8 cellular contexts compared by ENCODE assay signal in the genomic region with DNA sequence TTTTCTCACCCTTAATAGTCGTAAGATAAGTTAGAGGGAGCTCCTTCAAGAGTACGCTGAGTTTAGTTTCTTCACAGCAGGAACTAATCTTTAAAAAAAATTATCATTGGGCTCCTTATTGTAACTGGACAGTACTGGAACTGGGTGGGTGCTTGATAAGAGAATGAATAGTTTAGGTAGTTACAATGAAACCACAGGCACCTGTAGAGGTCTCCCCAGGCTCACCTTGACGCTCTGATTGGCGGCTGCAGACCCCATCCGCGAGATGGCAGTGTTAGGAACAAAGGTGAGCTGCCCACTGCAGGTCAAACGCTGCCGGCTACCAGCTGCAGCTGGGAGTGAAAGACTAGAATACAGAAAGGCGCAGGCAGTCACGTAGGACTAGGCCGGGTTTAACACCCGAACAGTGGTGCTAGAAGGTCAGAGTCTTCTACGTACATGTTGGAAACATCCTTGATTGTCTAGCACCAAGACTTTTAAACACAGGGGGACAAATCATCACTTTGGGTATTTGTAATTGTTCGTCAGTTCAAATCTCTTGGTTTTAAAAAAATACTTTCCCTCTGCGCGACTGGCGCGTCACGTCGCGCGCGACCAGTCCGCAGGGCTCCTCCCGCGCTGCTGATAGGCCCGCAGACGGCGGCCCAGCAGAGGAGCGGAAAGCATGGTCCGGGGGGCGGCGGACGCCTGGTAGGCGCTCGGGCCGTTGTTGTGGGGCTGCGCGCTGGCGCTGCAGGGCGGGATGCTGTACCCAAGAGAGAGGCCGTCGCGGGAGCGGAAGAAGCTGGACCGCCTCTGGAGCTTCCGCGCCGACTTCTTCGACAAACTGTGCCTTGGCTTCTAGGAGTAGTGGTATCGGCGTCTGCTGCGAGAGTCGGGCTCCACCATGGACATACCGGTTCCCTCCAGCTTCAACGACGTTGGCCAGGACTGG. TPM values are rescaled to one million over a fixed set of nuclear protein-coding genes. Genes with fewer than 3 reads are reported as not detected.
DNase-seq lines count a peak whose midpoint lies in the region; ATAC-seq and TF ChIP-seq lines count a peak whose summit lies in the region.

No MANE protein-coding gene starts in this region.

- CTCF ChIA-PET in activated B cell treated with CpG ODN at 0.5 μM for 24 hours (lab: Charles Lee), result interaction anchor here (0.7 to 1.1 kb wide), 5 partner anchors 12 to 462 kb away, joined by 3 to 5 read pairs (median 3); no protein-coding TSS in a partner anchor

- H3K4me1 ChIP-seq in SJCRH30, result no peaks in the 10 kb centered on the region

- H3K27ac ChIP-seq in SJCRH30, result no peak overlapping the region

- peak; percentile 83 for ATAC-seq in HG02588 (IDR thresholded peaks at IDR 0.05; ENCODE audit: unreplicated experiment)
- ATAC-seq in activated B cell treated with CpG ODN at 0.5 μM for 24 hours (ENCODE audit: low read depth), result peak; percentile 88

- POLR2A ChIA-PET in activated B cell treated with CpG ODN at 0.5 μM for 24 hours (lab: Charles Lee), result interaction anchor here (1.3 to 1.4 kb wide), 2 partner anchors 45 to 46 kb away, joined by 3 to 4 read pairs; a partner anchor contains a TSS

- no peaks in the 10 kb centered on the region for H3K9me3 Mint-ChIP-seq in activated B cell treated with CpG ODN at 0.5 μM for 24 hours

- H3K36me3 Mint-ChIP-seq in activated B cell treated with CpG ODN at 0.5 μM for 24 hours (ENCODE audit: low read depth), result peaks cover 19% of the 10 kb centered on the region

- H3K9me3 ChIP-seq in SJCRH30 (replicated peaks), result no peaks in the 10 kb centered on the region

- intact Hi-C loops in activated B cell treated with CpG ODN at 0.5 μM for 24 hours (cut with micrococcal nuclease), result loop anchor here (1.0 to 5.0 kb wide), 8 partner anchors 46 to 1540 kb away; a partner anchor contains a TSS

- H3K27me3 ChIP-seq in SJCRH30, result no peaks in the 10 kb centered on the region

- no peak overlapping the region for H3K4me3 ChIP-seq in SJCRH30

- peak; percentile 72 for DNase-seq in GM10266 (ENCODE audit: extremely low spot score)
- peak; percentile 75 for DNase-seq in NCI-H1436 (lab: John Stamatoyannopoulos, UW)
- DNase-seq in activated B cell treated with CpG ODN at 0.5 μM for 24 hours, result peak; percentile 52
- DNase-seq in central memory CD4-positive, alpha-beta T cell, result peak; percentile 64
- peak; percentile 93 for DNase-seq in islet precursor cell
- DNase-seq in stimulated activated CD4-positive, alpha-beta T cell treated with anti-CD3 and anti-CD28 coated beads, Interleukin-12 subunit alpha, Interleukin-12 subunit beta, amount 100 ng/mL, for 48 hours (ENCODE audit: low read depth in 2 of 3, low spot score in 1 of 3), result peak; percentile 34 to 53 (median 46)
- DNase-seq in SJCRH30, result no peak

- no peaks in the 10 kb centered on the region for H3K27me3 Mint-ChIP-seq in activated B cell treated with CpG ODN at 0.5 μM for 24 hours

- H3K4me1 Mint-ChIP-seq in activated B cell treated with CpG ODN at 0.5 μM for 24 hours, result peaks cover 28% of the 10 kb centered on the region

- peak overlapping the region; percentile 94 for H3K4me3 Mint-ChIP-seq in activated B cell treated with CpG ODN at 0.5 μM for 24 hours

- TF ChIP-seq CTCF in GM10266 (IDR thresholded peaks at IDR 0.05; ENCODE audit: control insufficient read depth, insufficient read depth, low read depth, missing control alignments), result peak; percentile 88
- TF ChIP-seq CTCF in activated B cell treated with CpG ODN at 0.5 μM for 24 hours (IDR thresholded peaks at IDR 0.05), result no peak

- peaks cover 19% of the 10 kb centered on the region for H3K36me3 ChIP-seq in SJCRH30

- peak overlapping the region; percentile 92 for H3K27ac Mint-ChIP-seq in activated B cell treated with CpG ODN at 0.5 μM for 24 hours

RNA-seq across cellular contexts. Expression of a gene that starts 45.6 kb away (rescaled TPM):
- 47.3 and 49.8 TPM in 2 replicates for total RNA-seq in activated B cell treated with CpG ODN at 0.5 μM for 24 hours
- 97.3 and 117 TPM in 2 replicates for total RNA-seq in SJCRH30 (2014; rRNA removed; shearing (Covaris generic))

Comparison
In these comparisons a context has a peak if more than half of its experiments do, and no peak if none do; other contexts are left out.
1. DNase-seq: peak in GM10266 (single experiment), NCI-H1436 (single experiment), activated B cell treated with CpG ODN at 0.5 μM for 24 hours (single experiment), central memory CD4-positive, alpha-beta T cell (single experiment), islet precursor cell (single experiment) and stimulated activated CD4-positive, alpha-beta T cell treated with anti-CD3 and anti-CD28 coated beads, Interleukin-12 subunit alpha, Interleukin-12 subunit beta, amount 100 ng/mL, for 48 hours (3 of 3); none in SJCRH30 (0 of 2).